Comparison of ENCODE assay signal across 9 cellular contexts in genomic region chr1:155892801-155893200, GRCh38. TPM values are rescaled to one million over a fixed set of nuclear protein-coding genes. Genes with fewer than 3 reads are reported as not detected.
DNase-seq lines count a peak whose midpoint lies in the region; ATAC-seq and TF ChIP-seq lines count a peak whose summit lies in the region.
"Had no signal": no experiment of that assay in that cellular context is flagged by ENCODE, and none has a peak within 500 bp of the region (broad histone marks: within the 10 kb centered on the region; RNA-seq: fewer than 3 reads in every experiment).

No MANE protein-coding gene starts in this region.

- ATAC-seq in activated CD8-positive, alpha-beta T cell treated with anti-CD3 and anti-CD28 coated beads, Interleukin-2, amount 10 ng/mL, durations not matched to agents 7 days and 5 days, result no peak
- peak; percentile 15 for ATAC-seq in foreskin keratinocyte
- no peak for ATAC-seq in HG03159 (IDR thresholded peaks at IDR 0.05; ENCODE audit: unreplicated experiment)

- no peak overlapping the region for H3K9ac ChIP-seq in stomach smooth muscle (ENCODE audit: low read length in 2 of 2)

- peaks cover 0 to 2% of the 10 kb centered on the region in 2 donors for H3K36me3 ChIP-seq in stomach smooth muscle (ENCODE audit: control insufficient read depth in 2 of 2, insufficient read depth in 2 of 2, low read length in 2 of 2)

- H3K9me3 ChIP-seq in stomach smooth muscle (ENCODE audit: control insufficient read depth in 2 of 2, low read length in 2 of 2), result no peaks in the 10 kb centered on the region

- H3K4me3 Mint-ChIP-seq in activated CD8-positive, alpha-beta T cell treated with anti-CD3 and anti-CD28 coated beads, Interleukin-2, amount 10 ng/mL, durations not matched to agents 7 days and 5 days, result no peak overlapping the region

- POLR2A ChIA-PET in activated CD8-positive, alpha-beta T cell treated with anti-CD3 and anti-CD28 coated beads, Interleukin-2, amount 10 ng/mL, durations not matched to agents 7 days and 5 days (lab: Charles Lee), result interaction anchor here (0.6 kb wide), 1 partner anchor 583 kb away, joined by 3 read pairs; no protein-coding TSS in a partner anchor

- H3K4me3 ChIP-seq in stomach smooth muscle (ENCODE audit: low read length in 2 of 2), result no peak overlapping the region

- H3K27me3 Mint-ChIP-seq in activated CD8-positive, alpha-beta T cell treated with anti-CD3 and anti-CD28 coated beads, Interleukin-2, amount 10 ng/mL, durations not matched to agents 7 days and 5 days (ENCODE audit: low read depth), result no peaks in the 10 kb centered on the region

- CTCF ChIA-PET in activated CD8-positive, alpha-beta T cell treated with anti-CD3 and anti-CD28 coated beads, Interleukin-2, amount 10 ng/mL, durations not matched to agents 7 days and 5 days (lab: Charles Lee), result interaction anchor here (1.0 to 2.7 kb wide), 8 partner anchors 10 to 174 kb away, joined by 3 to 8 read pairs (median 6); partner anchors contain the start of gene SYT11

- H3K27ac Mint-ChIP-seq in activated CD8-positive, alpha-beta T cell treated with anti-CD3 and anti-CD28 coated beads, Interleukin-2, amount 10 ng/mL, durations not matched to agents 7 days and 5 days, result peak overlapping the region; percentile 82

- H3K4me1 Mint-ChIP-seq in activated CD8-positive, alpha-beta T cell treated with anti-CD3 and anti-CD28 coated beads, Interleukin-2, amount 10 ng/mL, durations not matched to agents 7 days and 5 days (ENCODE audit: low read depth), result peaks cover 14% of the 10 kb centered on the region

- H3K4me1 ChIP-seq in foreskin keratinocyte (peaks cover 19% of the 10 kb centered on the region), stomach smooth muscle (ENCODE audit: control insufficient read depth, insufficient read depth, low read length) (peaks cover 8% of the 10 kb centered on the region)

- H3K27ac ChIP-seq in foreskin keratinocyte (peak overlapping the region; percentile 43), stomach smooth muscle (ENCODE audit: low read length) (peak overlapping the region; percentile 11)

- H3K36me3 Mint-ChIP-seq in activated CD8-positive, alpha-beta T cell treated with anti-CD3 and anti-CD28 coated beads, Interleukin-2, amount 10 ng/mL, durations not matched to agents 7 days and 5 days (ENCODE audit: low read depth), result peaks cover 14% of the 10 kb centered on the region

- no peaks in the 10 kb centered on the region for H3K27me3 ChIP-seq in foreskin keratinocyte
- no peaks in the 10 kb centered on the region for H3K27me3 ChIP-seq in stomach smooth muscle (ENCODE audit: control insufficient read depth in 1 of 2, insufficient read depth in 2 of 2, low read length in 2 of 2)

- peak; percentile 58 for DNase-seq in HS-5 (ENCODE audit: low read depth)
- no peak for DNase-seq in activated CD8-positive, alpha-beta T cell treated with anti-CD3 and anti-CD28 coated beads, Interleukin-2, amount 10 ng/mL, durations not matched to agents 7 days and 5 days
- peak; percentile 17 to 61 for DNase-seq in foreskin keratinocyte
- DNase-seq in NCI-H1436 treated with DMSO at 0.1 percent for 48 hours (lab: John Stamatoyannopoulos, UW), result no peak
- DNase-seq in NCI-H2029 treated with DMSO at 0.1 percent for 48 hours (lab: John Stamatoyannopoulos, UW), result no peak
- no peak for DNase-seq in NCI-H1694 treated with DMSO at 0.1 percent for 48 hours (lab: John Stamatoyannopoulos, UW)
- DNase-seq: stimulated activated CD4-positive, alpha-beta T cell treated with anti-CD3 and anti-CD28 coated beads, Interleukin-1b, Interleukin-23, amount 100 ng/mL, for 48 hours had no signal

- TF ChIP-seq CTCF in foreskin keratinocyte (conservative IDR thresholded peaks at IDR 0.05), result no peak

- H3K9me3 Mint-ChIP-seq in activated CD8-positive, alpha-beta T cell treated with anti-CD3 and anti-CD28 coated beads, Interleukin-2, amount 10 ng/mL, durations not matched to agents 7 days and 5 days (ENCODE audit: insufficient read depth), result no peaks in the 10 kb centered on the region

RNA-seq across cellular contexts. Expression of gene RIT1, which starts 18.3 kb away (rescaled TPM):
- total RNA-seq in activated CD8-positive, alpha-beta T cell treated with anti-CD3 and anti-CD28 coated beads, Interleukin-2, amount 10 ng/mL, durations not matched to agents 7 days and 5 days, result 10 to 100 TPM; 26.0 to 26.4 TPM
- 17.7 and 21.9 TPM in 2 replicates for total RNA-seq in foreskin keratinocyte
- polyA plus RNA-seq in foreskin keratinocyte, result 13.7 and 14.1 TPM in 2 replicates

RNA-seq across cellular contexts. Expression of gene SYT11, which starts 33.4 kb away (rescaled TPM):
- 10 to 100 TPM; 11.9 to 12.2 TPM for total RNA-seq in activated CD8-positive, alpha-beta T cell treated with anti-CD3 and anti-CD28 coated beads, Interleukin-2, amount 10 ng/mL, durations not matched to agents 7 days and 5 days
- 0.54 and 0.60 TPM in 2 replicates for total RNA-seq in foreskin keratinocyte
- polyA plus RNA-seq in foreskin keratinocyte, result 0.25 and 0.29 TPM in 2 replicates

RNA-seq across cellular contexts. Expression of gene GON4L, which starts 35.8 kb away (rescaled TPM):
- total RNA-seq in activated CD8-positive, alpha-beta T cell treated with anti-CD3 and anti-CD28 coated beads, Interleukin-2, amount 10 ng/mL, durations not matched to agents 7 days and 5 days, result 10 to 100 TPM; 64.8 to 70.3 TPM
- total RNA-seq in foreskin keratinocyte, result 19.6 and 20.2 TPM in 2 replicates
- 8.6 and 8.7 TPM in 2 replicates for polyA plus RNA-seq in foreskin keratinocyte

RNA-seq across cellular contexts. Expression of gene KHDC4, which starts 41.4 kb away (rescaled TPM):
- total RNA-seq in activated CD8-positive, alpha-beta T cell treated with anti-CD3 and anti-CD28 coated beads, Interleukin-2, amount 10 ng/mL, durations not matched to agents 7 days and 5 days, result 10 to 100 TPM; 64.5 to 68.9 TPM
- 22.7 and 27.9 TPM in 2 replicates for total RNA-seq in foreskin keratinocyte
- polyA plus RNA-seq in foreskin keratinocyte, result 9.0 and 12.1 TPM in 2 replicates

RNA-seq across cellular contexts. Expression of gene RXFP4, which starts 48.6 kb away (rescaled TPM):
- not detected for total RNA-seq in activated CD8-positive, alpha-beta T cell treated with anti-CD3 and anti-CD28 coated beads, Interleukin-2, amount 10 ng/mL, durations not matched to agents 7 days and 5 days
- total RNA-seq in foreskin keratinocyte, result not detected in 2 replicates
- not detected in 2 replicates for polyA plus RNA-seq in foreskin keratinocyte

Comparison
In these comparisons a context has a peak if more than half of its experiments do, and no peak if none do; other contexts are left out.
1. DNase-seq: peak in HS-5 (single experiment) and foreskin keratinocyte (2 of 2); none in activated CD8-positive, alpha-beta T cell treated with anti-CD3 and anti-CD28 coated beads, Interleukin-2, amount 10 ng/mL, durations not matched to agents 7 days and 5 days (single experiment), NCI-H1436 treated with DMSO at 0.1 percent for 48 hours (single experiment), NCI-H2029 treated with DMSO at 0.1 percent for 48 hours (single experiment) and NCI-H1694 treated with DMSO at 0.1 percent for 48 hours (single experiment).